Comparison of ENCODE assay signal across 10 cellular contexts in the genomic region with DNA sequence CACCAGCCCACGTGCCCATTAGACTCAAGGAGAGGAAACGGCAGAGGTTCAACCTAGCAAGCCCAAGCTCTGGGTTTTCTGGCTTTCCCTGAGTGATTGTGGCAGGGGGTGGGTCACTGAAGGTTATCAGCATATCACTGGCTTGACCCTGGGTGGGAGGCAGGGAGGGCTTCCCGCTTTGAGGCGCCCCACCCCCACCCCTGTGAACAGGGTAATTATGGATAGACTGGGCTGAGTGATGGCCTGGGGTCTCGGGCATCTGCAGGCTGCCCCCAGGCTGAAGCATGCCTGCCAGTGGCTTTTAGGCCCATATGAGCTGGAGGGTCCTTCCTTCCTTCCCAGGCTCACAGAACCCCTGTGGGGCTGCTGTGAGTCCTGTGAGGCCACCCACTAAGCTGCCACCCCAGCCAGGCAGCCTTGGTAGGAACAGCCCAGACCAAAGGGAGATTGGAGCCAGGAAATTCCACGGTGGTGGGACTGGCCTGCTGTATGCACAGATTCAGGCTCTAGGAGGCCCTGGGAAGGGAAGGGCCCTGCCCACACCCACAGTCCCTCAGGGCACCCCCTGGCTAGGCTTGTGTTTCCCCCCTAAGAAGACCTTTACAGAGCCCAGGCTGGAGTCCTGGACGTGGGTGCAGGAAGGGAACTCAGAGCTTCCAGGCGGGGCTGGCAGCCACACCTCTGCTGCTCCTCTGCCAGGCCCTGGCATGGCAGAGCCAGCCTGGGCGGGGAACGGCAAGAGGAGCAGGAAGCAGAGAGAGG. TPM values are rescaled to one million over a fixed set of nuclear protein-coding genes. Genes with fewer than 3 reads are reported as not detected.
A peak's percentile ranks its signal among the peaks of the same experiment; 100 is the strongest.
DNase-seq lines count a peak whose midpoint lies in the region; ATAC-seq and TF ChIP-seq lines count a peak whose summit lies in the region.
"Had no signal": no experiment of that assay in that cellular context is flagged by ENCODE, and none has a peak within 500 bp of the region (broad histone marks: within the 10 kb centered on the region; RNA-seq: fewer than 3 reads in every experiment).

No MANE protein-coding gene starts in this region.

- TF ChIP-seq EP300 in SK-N-SH (IDR thresholded peaks at IDR 0.05; ENCODE audit: borderline replicate concordance in 1 of 2, low read depth in 1 of 2, low read length in 1 of 2): no peak

- peak overlapping the region; percentile 18; the same call in 1 of the 2 replicates for H3K4me2 ChIP-seq in SK-N-SH

- no peaks in the 10 kb centered on the region for H3K9me2 ChIP-seq in SK-N-SH

- peak overlapping the region; percentile 91; the same call in 1 of the 2 replicates for H2AFZ ChIP-seq in SK-N-SH (ENCODE audit: low read depth)

- POLR2A ChIA-PET in SK-N-SH (lab: Yijun Ruan, JAX): no interaction called here

- H3K4me3 ChIP-seq in H7 (ENCODE audit: insufficient read depth, low read depth, low read length) (no peak overlapping the region), SK-N-SH (ENCODE audit: low read depth in 2 of 2, low read length in 1 of 2) (no peak overlapping the region), gastrocnemius medialis (no peak overlapping the region)
- H3K4me3 ChIP-seq: cardiac muscle cell had no signal

- no peak for TF ChIP-seq POLR2A in gastrocnemius medialis (IDR thresholded peaks at IDR 0.05)

- no peak for TF ChIP-seq RAD21 in SK-N-SH (IDR thresholded peaks at IDR 0.05; ENCODE audit: low read length)

- H3K4me1 ChIP-seq in SK-N-SH (ENCODE audit: control insufficient read depth in 1 of 2, insufficient read depth in 2 of 2, low read depth in 1 of 2, low read length in 1 of 2) (peaks cover 21 to 22% of the 10 kb centered on the region in 2 experiments; a peak in 3 of 4 replicates), gastrocnemius medialis (no peaks in the 10 kb centered on the region)

- WGBS in SK-N-SH (ENCODE audit: low lambda C conversion rate): 63% methylated on average over 10 of the region's 10 CpGs

- H3K36me3 ChIP-seq in H7 (replicated peaks; ENCODE audit: control insufficient read depth, insufficient read depth, low read length): no peaks in the 10 kb centered on the region
- H3K36me3 ChIP-seq in SK-N-SH (replicated peaks in 1 of 2; ENCODE audit: control insufficient read depth in 1 of 2, insufficient read depth in 2 of 2, low read length in 1 of 2): no peaks in the 10 kb centered on the region
- H3K36me3 ChIP-seq in gastrocnemius medialis: no peaks in the 10 kb centered on the region
- H3K36me3 ChIP-seq: cardiac muscle cell had no signal

- peaks cover 14% of the 10 kb centered on the region for H3F3A ChIP-seq in SK-N-SH (replicated peaks; ENCODE audit: insufficient read depth)

- H3K27me3 ChIP-seq in H7 (ENCODE audit: control insufficient read depth, insufficient read depth, low read length) (no peaks in the 10 kb centered on the region), SK-N-SH (ENCODE audit: insufficient read depth) (no peaks in the 10 kb centered on the region), gastrocnemius medialis (peaks cover 0 to 2% (median 0%) of the 10 kb centered on the region in 3 donors)
- H3K27me3 ChIP-seq: cardiac muscle cell had no signal

- no peaks in the 10 kb centered on the region for H4K20me1 ChIP-seq in SK-N-SH (ENCODE audit: insufficient read depth)

- ATAC-seq in Right ventricle myocardium superior (ENCODE audit: poor library complexity) (peak; percentile 72), gastrocnemius medialis (peak; percentile 13 to 18), GM18498 (IDR thresholded peaks at IDR 0.05; ENCODE audit: unreplicated experiment) (no peak), HG03175 (IDR thresholded peaks at IDR 0.05; ENCODE audit: unreplicated experiment) (no peak), HG03039 (IDR thresholded peaks at IDR 0.05; ENCODE audit: unreplicated experiment) (no peak)

- peak; percentile 66 for DNase-seq in H7
- peak; percentile 48 for DNase-seq in SK-N-SH
- no peak for DNase-seq in Right ventricle myocardium superior
- DNase-seq in gastrocnemius medialis: peak in 1 of 2 donors; percentile 12
- no peak for DNase-seq in anterior cingulate cortex (lab: John Stamatoyannopoulos, UW)

- intact Hi-C loops in Right ventricle myocardium superior (cut with DNase I): no loop called here
- intact Hi-C loops in gastrocnemius medialis (cut with DNase I; ENCODE audit: low total_unique reads): no loop called here

- H3K9me3 ChIP-seq in SK-N-SH (no peaks in the 10 kb centered on the region), gastrocnemius medialis (no peaks in the 10 kb centered on the region)

- TF ChIP-seq CTCF in SK-N-SH (IDR thresholded peaks at IDR 0.05) (no peak), gastrocnemius medialis (IDR thresholded peaks at IDR 0.05 in 4 of 5, conservative IDR thresholded peaks at IDR 0.05 in 1 of 5) (no peak)

- no peaks in the 10 kb centered on the region for H3K79me2 ChIP-seq in SK-N-SH (ENCODE audit: insufficient read depth)

- H3K27ac ChIP-seq in SK-N-SH (ENCODE audit: low read depth in 2 of 2, low read length in 1 of 2) (peak overlapping the region in 1 of 2 experiments; percentile 55; a peak in 2 of 4 replicates), gastrocnemius medialis (no peak overlapping the region)
- H3K27ac ChIP-seq: cardiac muscle cell had no signal

- CTCF ChIA-PET in SK-N-SH (lab: Yijun Ruan, JAX): interaction anchor here (0.9 kb wide), 3 partner anchors 8 to 491 kb away, joined by 3 to 4 read pairs (median 4); no protein-coding TSS in a partner anchor

- H3K9ac ChIP-seq in SK-N-SH: peak overlapping the region; percentile 30; the same call in 1 of the 2 replicates

- in situ Hi-C loops in gastrocnemius medialis (cut with MboI; ENCODE audit: low sequenced_read_pairs in 4 of 4): loop anchor here in 1 of 4 donors (25.0 kb wide), 1 partner anchor 1689 kb away; no protein-coding TSS in a partner anchor

TF ChIP-seq in SK-N-SH, 30 proteins besides CTCF, POLR2A, EP300 and RAD21 (continues in another document):
- TF ChIP-seq, protein P1, sequence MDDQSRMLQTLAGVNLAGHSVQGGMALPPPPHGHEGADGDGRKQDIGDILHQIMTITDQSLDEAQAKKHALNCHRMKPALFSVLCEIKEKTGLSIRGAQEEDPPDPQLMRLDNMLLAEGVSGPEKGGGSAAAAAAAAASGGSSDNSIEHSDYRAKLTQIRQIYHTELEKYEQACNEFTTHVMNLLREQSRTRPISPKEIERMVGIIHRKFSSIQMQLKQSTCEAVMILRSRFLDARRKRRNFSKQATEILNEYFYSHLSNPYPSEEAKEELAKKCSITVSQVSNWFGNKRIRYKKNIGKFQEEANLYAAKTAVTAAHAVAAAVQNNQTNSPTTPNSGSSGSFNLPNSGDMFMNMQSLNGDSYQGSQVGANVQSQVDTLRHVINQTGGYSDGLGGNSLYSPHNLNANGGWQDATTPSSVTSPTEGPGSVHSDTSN (IDR thresholded peaks at IDR 0.05): no peak
- TF ChIP-seq, protein P2, sequence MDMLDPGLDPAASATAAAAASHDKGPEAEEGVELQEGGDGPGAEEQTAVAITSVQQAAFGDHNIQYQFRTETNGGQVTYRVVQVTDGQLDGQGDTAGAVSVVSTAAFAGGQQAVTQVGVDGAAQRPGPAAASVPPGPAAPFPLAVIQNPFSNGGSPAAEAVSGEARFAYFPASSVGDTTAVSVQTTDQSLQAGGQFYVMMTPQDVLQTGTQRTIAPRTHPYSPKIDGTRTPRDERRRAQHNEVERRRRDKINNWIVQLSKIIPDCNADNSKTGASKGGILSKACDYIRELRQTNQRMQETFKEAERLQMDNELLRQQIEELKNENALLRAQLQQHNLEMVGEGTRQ (IDR thresholded peaks at IDR 0.05; ENCODE audit: borderline replicate concordance, low read depth, low read length): no peak
- no peak for TF ChIP-seq GABPA (IDR thresholded peaks at IDR 0.05; ENCODE audit: low read depth)
- TF ChIP-seq SMC3 (IDR thresholded peaks at IDR 0.05; ENCODE audit: low read depth, low read length): no peak
- TF ChIP-seq, protein P3, sequence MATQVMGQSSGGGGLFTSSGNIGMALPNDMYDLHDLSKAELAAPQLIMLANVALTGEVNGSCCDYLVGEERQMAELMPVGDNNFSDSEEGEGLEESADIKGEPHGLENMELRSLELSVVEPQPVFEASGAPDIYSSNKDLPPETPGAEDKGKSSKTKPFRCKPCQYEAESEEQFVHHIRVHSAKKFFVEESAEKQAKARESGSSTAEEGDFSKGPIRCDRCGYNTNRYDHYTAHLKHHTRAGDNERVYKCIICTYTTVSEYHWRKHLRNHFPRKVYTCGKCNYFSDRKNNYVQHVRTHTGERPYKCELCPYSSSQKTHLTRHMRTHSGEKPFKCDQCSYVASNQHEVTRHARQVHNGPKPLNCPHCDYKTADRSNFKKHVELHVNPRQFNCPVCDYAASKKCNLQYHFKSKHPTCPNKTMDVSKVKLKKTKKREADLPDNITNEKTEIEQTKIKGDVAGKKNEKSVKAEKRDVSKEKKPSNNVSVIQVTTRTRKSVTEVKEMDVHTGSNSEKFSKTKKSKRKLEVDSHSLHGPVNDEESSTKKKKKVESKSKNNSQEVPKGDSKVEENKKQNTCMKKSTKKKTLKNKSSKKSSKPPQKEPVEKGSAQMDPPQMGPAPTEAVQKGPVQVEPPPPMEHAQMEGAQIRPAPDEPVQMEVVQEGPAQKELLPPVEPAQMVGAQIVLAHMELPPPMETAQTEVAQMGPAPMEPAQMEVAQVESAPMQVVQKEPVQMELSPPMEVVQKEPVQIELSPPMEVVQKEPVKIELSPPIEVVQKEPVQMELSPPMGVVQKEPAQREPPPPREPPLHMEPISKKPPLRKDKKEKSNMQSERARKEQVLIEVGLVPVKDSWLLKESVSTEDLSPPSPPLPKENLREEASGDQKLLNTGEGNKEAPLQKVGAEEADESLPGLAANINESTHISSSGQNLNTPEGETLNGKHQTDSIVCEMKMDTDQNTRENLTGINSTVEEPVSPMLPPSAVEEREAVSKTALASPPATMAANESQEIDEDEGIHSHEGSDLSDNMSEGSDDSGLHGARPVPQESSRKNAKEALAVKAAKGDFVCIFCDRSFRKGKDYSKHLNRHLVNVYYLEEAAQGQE (IDR thresholded peaks at IDR 0.05; ENCODE audit: low read depth, low read length): no peak

RNA-seq across cellular contexts. Expression of a gene that starts 33.2 kb away (rescaled TPM):
- total RNA-seq in H7 (2014; rRNA removed; shearing (Covaris generic)): 4.3 and 4.7 TPM in 2 replicates
- polyA plus RNA-seq in SK-N-SH (2012; rRNA removed): 0.03 TPM in 1 of 2 replicates, not detected in the other
- polyA plus RNA-seq in SK-N-SH (2012; cell fraction: cytosol; rRNA removed): 0.01 TPM in 1 of 2 replicates, not detected in the other
- 0.06 and 0.13 TPM in 2 replicates for polyA plus RNA-seq in SK-N-SH (2012; cell fraction: nucleus; rRNA removed)
- total RNA-seq in Right ventricle myocardium superior (not detected), gastrocnemius medialis (not detected)

RNA-seq across cellular contexts. Expression of a gene that starts 55.6 kb away (rescaled TPM):
- total RNA-seq in H7 (2014; rRNA removed; shearing (Covaris generic)): 0.04 TPM in 1 of 2 replicates, not detected in the other
- polyA plus RNA-seq in SK-N-SH (2012; rRNA removed): 0.07 and 0.11 TPM in 2 replicates
- polyA plus RNA-seq in SK-N-SH (2012; cell fraction: cytosol; rRNA removed): 0.05 and 0.09 TPM in 2 replicates
- 0.21 and 0.44 TPM in 2 replicates for polyA plus RNA-seq in SK-N-SH (2012; cell fraction: nucleus; rRNA removed)
- 2.7 TPM for total RNA-seq in Right ventricle myocardium superior
- 1 to 10 TPM in 1 of 4 donors, under 1 TPM in 3; 0.36 to 1.0 (median 0.69) TPM for total RNA-seq in gastrocnemius medialis

RNA-seq across cellular contexts. Expression of a gene that starts 57.5 kb away (rescaled TPM):
- not detected in 2 replicates for total RNA-seq in H7 (2014; rRNA removed; shearing (Covaris generic))
- polyA plus RNA-seq in SK-N-SH (2012; rRNA removed): 0.03 and 0.06 TPM in 2 replicates
- polyA plus RNA-seq in SK-N-SH (2012; cell fraction: cytosol; rRNA removed): 0.01 and 0.09 TPM in 2 replicates
- 0.04 and 0.08 TPM in 2 replicates for polyA plus RNA-seq in SK-N-SH (2012; cell fraction: nucleus; rRNA removed)
- total RNA-seq in Right ventricle myocardium superior (not detected), gastrocnemius medialis (not detected)
- total RNA-seq: liver had no signal
- polyA plus RNA-seq: liver had no signal

Comparison
In these comparisons a context has a peak if more than half of its experiments do, and no peak if none do; other contexts are left out.
1. DNase-seq: peak in H7 (single experiment) and SK-N-SH (single experiment); none in Right ventricle myocardium superior (single experiment) and anterior cingulate cortex (0 of 58).
2. ATAC-seq: peak in Right ventricle myocardium superior (single experiment) and gastrocnemius medialis (2 of 2); none in GM18498 (single experiment), HG03175 (single experiment) and HG03039 (single experiment).